Comparison of ENCODE assay signal across 6 cellular contexts in genomic region chr2:17010104-17010503, GRCh38.
"Had no signal": no experiment of that assay in that cellular context is flagged by ENCODE, and none has a peak within 500 bp of the region (broad histone marks: within the 10 kb centered on the region; RNA-seq: fewer than 3 reads in every experiment).

No MANE protein-coding gene starts in this region.

- ATAC-seq: GM12878 had no signal

- DNase-seq: GDM1 had no signal

- FAIRE-seq: G401.6, GM12878, GM12892, GM18507, GM19239 had no signal

- H3K4me3 ChIP-seq: GM12878 had no signal
